Comparison of ENCODE assay signal across 21 cellular contexts in genomic region chr16:84905965-84906460, GRCh38.
"Had no signal": no experiment of that assay in that cellular context is flagged by ENCODE, and none has a peak within 500 bp of the region (broad histone marks: within the 10 kb centered on the region; RNA-seq: fewer than 3 reads in every experiment).

No MANE protein-coding gene starts in this region.

- FAIRE-seq: islet of Langerhans had no signal

- H3K9me3 ChIP-seq: breast epithelium, esophagus squamous epithelium, left lung, ovary, suprapubic skin, upper lobe of left lung had no signal

- H3K27ac ChIP-seq: esophagus squamous epithelium, left lung, ovary, suprapubic skin had no signal

- H3K4me3 Mint-ChIP-seq: activated CD4-positive, alpha-beta memory T cell treated with anti-CD3 and anti-CD28 coated beads, Interleukin-2, amount 10 ng/mL, durations not matched to agents 7 days and 5 days; activated naive CD8-positive, alpha-beta T cell treated with anti-CD3 and anti-CD28 coated beads, Interleukin-2, amount 10 ng/mL, durations not matched to agents 7 days and 5 days; activated T-cell treated with anti-CD3 and anti-CD28 coated beads, Interleukin-2, amount 50 U/mL, for 72 hours; nephron progenitor cell had no signal

- H3K4me1 ChIP-seq: suprapubic skin had no signal

- H3K27me3 Mint-ChIP-seq: activated CD4-positive, alpha-beta memory T cell treated with anti-CD3 and anti-CD28 coated beads, Interleukin-2, amount 10 ng/mL, durations not matched to agents 7 days and 5 days had no signal

- DNase-seq: activated CD4-positive, alpha-beta memory T cell treated with anti-CD3 and anti-CD28 coated beads, Interleukin-2, amount 10 ng/mL, durations not matched to agents 7 days and 5 days; activated CD8-positive, alpha-beta memory T cell treated with anti-CD3 and anti-CD28 coated beads, Interleukin-2, amount 50 U/mL, for 4 hours; activated gamma-delta T cell treated with Interleukin-2 at 50 U/mL for 16 hours; activated naive CD8-positive, alpha-beta T cell treated with anti-CD3 and anti-CD28 coated beads, Interleukin-2, amount 10 ng/mL, durations not matched to agents 7 days and 5 days; activated T-cell treated with anti-CD3 and anti-CD28 coated beads, Interleukin-2, amount 50 U/mL, for 72 hours; aorta; esophagus squamous epithelium; foreskin fibroblast; left lung; mesenchymal stem cell; nephron progenitor cell; ovary; stimulated activated CD4-positive, alpha-beta T cell treated with anti-CD3 and anti-CD28 coated beads, Interleukin-4, amount 100 ng/mL, for 1 hour; stimulated activated CD8-positive, alpha-beta memory T cell treated with anti-CD3 and anti-CD28 coated beads, Interleukin-4, amount 100 ng/mL, for 48 hours; stimulated activated naive CD8-positive, alpha-beta T cell treated with anti-CD3 and anti-CD28 coated beads, Interleukin-15, Interleukin-2, amounts not matched to agents 100 U/mL and 50 U/mL, for 24 hours; T1000; upper lobe of left lung had no signal

- H3K36me3 Mint-ChIP-seq: activated naive CD8-positive, alpha-beta T cell treated with anti-CD3 and anti-CD28 coated beads, Interleukin-2, amount 10 ng/mL, durations not matched to agents 7 days and 5 days had no signal

- ATAC-seq: activated T-cell treated with anti-CD3 and anti-CD28 coated beads, Interleukin-2, amount 50 U/mL, for 72 hours; left lung; stimulated activated naive CD8-positive, alpha-beta T cell treated with anti-CD3 and anti-CD28 coated beads, Interleukin-15, Interleukin-2, amounts not matched to agents 100 U/mL and 50 U/mL, for 24 hours had no signal

- H3K27me3 ChIP-seq: breast epithelium, dorsolateral prefrontal cortex, esophagus squamous epithelium, left lung, ovary, suprapubic skin, upper lobe of left lung had no signal

- H3K9me3 Mint-ChIP-seq: activated CD4-positive, alpha-beta memory T cell treated with anti-CD3 and anti-CD28 coated beads, Interleukin-2, amount 10 ng/mL, durations not matched to agents 7 days and 5 days; activated naive CD8-positive, alpha-beta T cell treated with anti-CD3 and anti-CD28 coated beads, Interleukin-2, amount 10 ng/mL, durations not matched to agents 7 days and 5 days; activated T-cell treated with anti-CD3 and anti-CD28 coated beads, Interleukin-2, amount 50 U/mL, for 72 hours had no signal

- H3K4me1 Mint-ChIP-seq: activated CD4-positive, alpha-beta memory T cell treated with anti-CD3 and anti-CD28 coated beads, Interleukin-2, amount 10 ng/mL, durations not matched to agents 7 days and 5 days; activated naive CD8-positive, alpha-beta T cell treated with anti-CD3 and anti-CD28 coated beads, Interleukin-2, amount 10 ng/mL, durations not matched to agents 7 days and 5 days had no signal

- H3K4me3 ChIP-seq: breast epithelium, dorsolateral prefrontal cortex, esophagus squamous epithelium, left lung, ovary, suprapubic skin, upper lobe of left lung had no signal

- H3K27ac Mint-ChIP-seq: activated CD4-positive, alpha-beta memory T cell treated with anti-CD3 and anti-CD28 coated beads, Interleukin-2, amount 10 ng/mL, durations not matched to agents 7 days and 5 days; activated naive CD8-positive, alpha-beta T cell treated with anti-CD3 and anti-CD28 coated beads, Interleukin-2, amount 10 ng/mL, durations not matched to agents 7 days and 5 days; activated T-cell treated with anti-CD3 and anti-CD28 coated beads, Interleukin-2, amount 50 U/mL, for 72 hours had no signal

- H3K36me3 ChIP-seq: breast epithelium, left lung, ovary had no signal
